In the genomic region with DNA sequence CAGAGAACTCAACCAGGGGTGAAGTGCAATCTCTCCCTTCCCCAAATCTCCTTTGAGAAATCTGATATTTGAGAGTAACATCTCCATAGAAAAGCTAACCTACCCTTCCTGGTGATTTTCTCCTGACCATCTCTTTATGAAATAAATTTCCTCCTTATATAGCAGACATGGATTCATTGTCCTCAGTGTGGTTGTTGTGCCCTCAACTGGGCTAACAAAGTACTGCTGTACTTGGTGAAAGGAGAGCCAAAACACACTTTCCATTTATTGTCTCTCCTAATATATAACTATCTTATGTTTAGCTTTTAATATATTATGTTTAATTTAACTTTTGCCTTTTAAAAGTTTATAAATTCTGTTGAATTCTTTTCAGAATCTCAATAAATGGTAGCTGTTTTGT, we compare ENCODE assay signal across 11 cellular contexts.
DNase-seq lines count a peak whose midpoint lies in the region; ATAC-seq and TF ChIP-seq lines count a peak whose summit lies in the region.
"Had no signal": no experiment of that assay in that cellular context is flagged by ENCODE, and none has a peak within 500 bp of the region (broad histone marks: within the 10 kb centered on the region; RNA-seq: fewer than 3 reads in every experiment).

No MANE protein-coding gene starts in this region.

- peaks cover 16 to 21% of the 10 kb centered on the region in 2 donors for H3K9me3 Mint-ChIP-seq in stimulated activated naive CD8-positive, alpha-beta T cell treated with anti-CD3 and anti-CD28 coated beads, Interleukin-15, amount 100 ng/mL, for 72 hours

- TF ChIP-seq CTCF in adrenal gland (IDR thresholded peaks at IDR 0.05) (peak in 4 of 6 experiments; percentile 21 to 41 (median 28)), right lobe of liver (IDR thresholded peaks at IDR 0.05) (peak; percentile 44 to 64 (median 59))

- H3K27ac ChIP-seq in adrenal gland, result no peak overlapping the region
- H3K27ac ChIP-seq in right lobe of liver, result no peak overlapping the region
- H3K27ac ChIP-seq: skin epidermis had no signal

- ATAC-seq in right lobe of liver, result peak; percentile 66 to 82 (median 80)
- ATAC-seq in stimulated activated naive CD8-positive, alpha-beta T cell treated with anti-CD3 and anti-CD28 coated beads, Interleukin-15, amount 100 ng/mL, for 72 hours, result no peak
- no peak for ATAC-seq in HG02852 (IDR thresholded peaks at IDR 0.05; ENCODE audit: unreplicated experiment)
- no peak for ATAC-seq in HG03025 (IDR thresholded peaks at IDR 0.05; ENCODE audit: low FRiP score, unreplicated experiment)
- ATAC-seq in HG03139 (IDR thresholded peaks at IDR 0.05; ENCODE audit: unreplicated experiment), result no peak
- ATAC-seq: stimulated activated naive B cell treated with anti-CD40 and anti-IgM and Interleukin-4, amounts not matched to agents 10 μg/mL and 1 μg/mL and 100 μg/mL, for 72 hours had no signal

- no peaks in the 10 kb centered on the region for H3K4me1 Mint-ChIP-seq in stimulated activated naive CD8-positive, alpha-beta T cell treated with anti-CD3 and anti-CD28 coated beads, Interleukin-15, amount 100 ng/mL, for 72 hours
- H3K4me1 Mint-ChIP-seq: stimulated activated naive B cell treated with anti-CD40 and anti-IgM and Interleukin-4, amounts not matched to agents 10 μg/mL and 1 μg/mL and 100 μg/mL, for 72 hours had no signal

- no peak overlapping the region for H3K27ac Mint-ChIP-seq in stimulated activated naive CD8-positive, alpha-beta T cell treated with anti-CD3 and anti-CD28 coated beads, Interleukin-15, amount 100 ng/mL, for 72 hours
- H3K27ac Mint-ChIP-seq: stimulated activated naive B cell treated with anti-CD40 and anti-IgM and Interleukin-4, amounts not matched to agents 10 μg/mL and 1 μg/mL and 100 μg/mL, for 72 hours had no signal

- H3K27me3 Mint-ChIP-seq in stimulated activated naive CD8-positive, alpha-beta T cell treated with anti-CD3 and anti-CD28 coated beads, Interleukin-15, amount 100 ng/mL, for 72 hours, result no peaks in the 10 kb centered on the region
- H3K27me3 Mint-ChIP-seq: stimulated activated naive B cell treated with anti-CD40 and anti-IgM and Interleukin-4, amounts not matched to agents 10 μg/mL and 1 μg/mL and 100 μg/mL, for 72 hours had no signal

- intact Hi-C loops in adrenal gland (cut with DNase I) (no loop called here), right lobe of liver (cut with DNase I) (no loop called here)

- no peak overlapping the region for H3K4me3 Mint-ChIP-seq in stimulated activated naive CD8-positive, alpha-beta T cell treated with anti-CD3 and anti-CD28 coated beads, Interleukin-15, amount 100 ng/mL, for 72 hours
- H3K4me3 Mint-ChIP-seq: stimulated activated naive B cell treated with anti-CD40 and anti-IgM and Interleukin-4, amounts not matched to agents 10 μg/mL and 1 μg/mL and 100 μg/mL, for 72 hours had no signal

- peak; percentile 8 for DNase-seq in DMS114 treated with DMSO at 0.1 percent for 48 hours (lab: John Stamatoyannopoulos, UW; ENCODE audit: unreplicated experiment)
- peak; percentile 20 for DNase-seq in HT1080 (ENCODE audit: low read depth)
- no peak for DNase-seq in adrenal gland
- DNase-seq in right lobe of liver, result no peak
- DNase-seq in stimulated activated naive CD8-positive, alpha-beta T cell treated with anti-CD3 and anti-CD28 coated beads, Interleukin-15, amount 100 ng/mL, for 72 hours, result no peak
- DNase-seq: NCI-H1930; stimulated activated naive B cell treated with anti-CD40 and anti-IgM and Interleukin-4, amounts not matched to agents 10 μg/mL and 1 μg/mL and 100 μg/mL, for 72 hours had no signal

- H3K36me3 ChIP-seq in adrenal gland (replicated peaks in 1 of 2) (no peaks in the 10 kb centered on the region), right lobe of liver (no peaks in the 10 kb centered on the region)

- H3K4me1 ChIP-seq in adrenal gland (replicated peaks in 1 of 2) (no peaks in the 10 kb centered on the region), right lobe of liver (no peaks in the 10 kb centered on the region)

- H3K27me3 ChIP-seq in adrenal gland (no peaks in the 10 kb centered on the region), right lobe of liver (no peaks in the 10 kb centered on the region)

- TF ChIP-seq POLR2A in adrenal gland (IDR thresholded peaks at IDR 0.05) (no peak), right lobe of liver (IDR thresholded peaks at IDR 0.05) (no peak)

- no peaks in the 10 kb centered on the region for H3K9me3 ChIP-seq in adrenal gland (replicated peaks in 1 of 3)
- no peaks in the 10 kb centered on the region for H3K9me3 ChIP-seq in right lobe of liver

- no peak overlapping the region for H3K4me3 ChIP-seq in adrenal gland
- no peak overlapping the region for H3K4me3 ChIP-seq in right lobe of liver
- H3K4me3 ChIP-seq: skin epidermis had no signal

Comparison
In these comparisons a context has a peak if more than half of its experiments do, and no peak if none do; other contexts are left out.
1. DNase-seq: peak in DMS114 treated with DMSO at 0.1 percent for 48 hours (single experiment) and HT1080 (single experiment); none in adrenal gland (0 of 7), right lobe of liver (0 of 3) and stimulated activated naive CD8-positive, alpha-beta T cell treated with anti-CD3 and anti-CD28 coated beads, Interleukin-15, amount 100 ng/mL, for 72 hours (0 of 2).
2. ATAC-seq: peak in right lobe of liver (4 of 4); none in stimulated activated naive CD8-positive, alpha-beta T cell treated with anti-CD3 and anti-CD28 coated beads, Interleukin-15, amount 100 ng/mL, for 72 hours (single experiment), HG02852 (single experiment), HG03025 (single experiment) and HG03139 (single experiment).